16 cellular contexts compared by ENCODE assay signal in genomic region chr4:17574206-17574605, GRCh38. TPM values are rescaled to one million over a fixed set of nuclear protein-coding genes. Genes with fewer than 3 reads are reported as not detected.
DNase-seq lines count a peak whose midpoint lies in the region; ATAC-seq and TF ChIP-seq lines count a peak whose summit lies in the region.
"Had no signal": no experiment of that assay in that cellular context is flagged by ENCODE, and none has a peak within 500 bp of the region (broad histone marks: within the 10 kb centered on the region; RNA-seq: fewer than 3 reads in every experiment).

No MANE protein-coding gene starts in this region.

- CTCF ChIA-PET in CD4-positive, alpha-beta T cell (lab: Charles Lee), result no interaction called here
- CTCF ChIA-PET in activated CD8-positive, alpha-beta T cell treated with anti-CD3 and anti-CD28 coated beads for 36 hours (lab: Charles Lee), result interaction anchor here (2.0 to 2.5 kb wide), 2 partner anchors 26 to 62 kb away, joined by 5 to 15 read pairs; no protein-coding TSS in a partner anchor

- no peak for TF ChIP-seq CTCF in CD4-positive, alpha-beta T cell (IDR thresholded peaks at IDR 0.05)
- TF ChIP-seq CTCF in activated CD8-positive, alpha-beta T cell treated with anti-CD3 and anti-CD28 coated beads for 36 hours (IDR thresholded peaks at IDR 0.05), result no peak
- TF ChIP-seq CTCF in neural crest cell (conservative IDR thresholded peaks at IDR 0.05) (no peak), upper lobe of right lung (IDR thresholded peaks at IDR 0.05) (no peak)

- H3K4me3 Mint-ChIP-seq in activated naive CD8-positive, alpha-beta T cell, result no peak overlapping the region
- H3K4me3 Mint-ChIP-seq in activated naive CD8-positive, alpha-beta T cell treated with anti-CD3 and anti-CD28 coated beads, Interleukin-2, amount 50 U/mL, for 24 hours, result no peak overlapping the region
- H3K4me3 Mint-ChIP-seq in CD4-positive, alpha-beta T cell, result peak overlapping the region; percentile 48
- H3K4me3 Mint-ChIP-seq in activated CD8-positive, alpha-beta T cell treated with anti-CD3 and anti-CD28 coated beads for 36 hours, result no peak overlapping the region
- H3K4me3 Mint-ChIP-seq in neural crest cell, result peak overlapping the region; percentile 72
- H3K4me3 Mint-ChIP-seq: B cell; CD8-positive, alpha-beta T cell had no signal

- H3K27me3 ChIP-seq in CD4-positive, alpha-beta T cell (ENCODE audit: control insufficient read depth, insufficient read depth, low read length), result no peaks in the 10 kb centered on the region
- no peaks in the 10 kb centered on the region for H3K27me3 ChIP-seq in upper lobe of right lung

- H3K4me3 ChIP-seq in upper lobe of right lung, result no peak overlapping the region

- no peak for DNase-seq in activated naive CD8-positive, alpha-beta T cell treated with anti-CD3 and anti-CD28 coated beads, Interleukin-2, amount 50 U/mL, for 24 hours
- no peak for DNase-seq in CD4-positive, alpha-beta T cell
- no peak for DNase-seq in activated CD8-positive, alpha-beta T cell treated with anti-CD3 and anti-CD28 coated beads for 36 hours
- DNase-seq in neural crest cell (ENCODE audit: low read depth, low spot score), result no peak
- DNase-seq in upper lobe of right lung, result no peak
- no peak for DNase-seq in NCI-H69 (lab: John Stamatoyannopoulos, UW)
- DNase-seq: C1 segment of cervical spinal cord; CD8-positive, alpha-beta T cell; COR-L47; DND-41; GDM1; GOT3; H9 had no signal

- POLR2A ChIA-PET in CD4-positive, alpha-beta T cell (lab: Charles Lee), result interaction anchor here (0.9 to 1.4 kb wide), 2 partner anchors 40 to 236 kb away, joined by 4 read pairs; partner anchors contain the start of gene MED28
- POLR2A ChIA-PET in activated CD8-positive, alpha-beta T cell treated with anti-CD3 and anti-CD28 coated beads for 36 hours (lab: Charles Lee), result interaction anchor here (0.6 to 2.1 kb wide), 3 partner anchors 40 to 62 kb away, joined by 3 to 5 read pairs (median 3); partner anchors contain the start of gene MED28

- ATAC-seq in activated naive CD8-positive, alpha-beta T cell treated with anti-CD3 and anti-CD28 coated beads, Interleukin-2, amount 50 U/mL, for 24 hours, result no peak
- no peak for ATAC-seq in CD4-positive, alpha-beta T cell (ENCODE audit: poor library complexity)
- ATAC-seq in activated CD8-positive, alpha-beta T cell treated with anti-CD3 and anti-CD28 coated beads for 36 hours, result no peak
- ATAC-seq in upper lobe of right lung (no peak), GM18909 (IDR thresholded peaks at IDR 0.05; ENCODE audit: poor library complexity, unreplicated experiment) (no peak)
- ATAC-seq: CD8-positive, alpha-beta T cell had no signal

- H3K36me3 Mint-ChIP-seq in activated naive CD8-positive, alpha-beta T cell, result no peaks in the 10 kb centered on the region
- H3K36me3 Mint-ChIP-seq in activated naive CD8-positive, alpha-beta T cell treated with anti-CD3 and anti-CD28 coated beads, Interleukin-2, amount 50 U/mL, for 24 hours (ENCODE audit: low read depth), result peaks cover 11% of the 10 kb centered on the region
- peaks cover 23% of the 10 kb centered on the region for H3K36me3 Mint-ChIP-seq in CD4-positive, alpha-beta T cell (ENCODE audit: low read depth)
- H3K36me3 Mint-ChIP-seq in activated CD8-positive, alpha-beta T cell treated with anti-CD3 and anti-CD28 coated beads for 36 hours (ENCODE audit: low read depth), result peaks cover 14% of the 10 kb centered on the region
- H3K36me3 Mint-ChIP-seq in neural crest cell (ENCODE audit: low read depth), result no peaks in the 10 kb centered on the region

- H3K9me3 Mint-ChIP-seq in activated naive CD8-positive, alpha-beta T cell (ENCODE audit: low read depth), result no peaks in the 10 kb centered on the region
- no peaks in the 10 kb centered on the region for H3K9me3 Mint-ChIP-seq in activated naive CD8-positive, alpha-beta T cell treated with anti-CD3 and anti-CD28 coated beads, Interleukin-2, amount 50 U/mL, for 24 hours
- H3K9me3 Mint-ChIP-seq in CD4-positive, alpha-beta T cell, result no peaks in the 10 kb centered on the region
- H3K9me3 Mint-ChIP-seq in activated CD8-positive, alpha-beta T cell treated with anti-CD3 and anti-CD28 coated beads for 36 hours, result no peaks in the 10 kb centered on the region
- no peaks in the 10 kb centered on the region for H3K9me3 Mint-ChIP-seq in neural crest cell
- H3K9me3 Mint-ChIP-seq: CD8-positive, alpha-beta T cell; H9 had no signal

- H3K36me3 ChIP-seq in upper lobe of right lung, result no peaks in the 10 kb centered on the region

- peaks cover 18% of the 10 kb centered on the region for H3K4me1 Mint-ChIP-seq in activated naive CD8-positive, alpha-beta T cell (ENCODE audit: low read depth)
- H3K4me1 Mint-ChIP-seq in activated naive CD8-positive, alpha-beta T cell treated with anti-CD3 and anti-CD28 coated beads, Interleukin-2, amount 50 U/mL, for 24 hours, result peaks cover 10% of the 10 kb centered on the region
- peaks cover 27% of the 10 kb centered on the region for H3K4me1 Mint-ChIP-seq in CD4-positive, alpha-beta T cell (ENCODE audit: low read depth)
- peaks cover 9% of the 10 kb centered on the region for H3K4me1 Mint-ChIP-seq in activated CD8-positive, alpha-beta T cell treated with anti-CD3 and anti-CD28 coated beads for 36 hours (ENCODE audit: low read depth)
- peaks cover 20% of the 10 kb centered on the region for H3K4me1 Mint-ChIP-seq in neural crest cell

- intact Hi-C loops in CD4-positive, alpha-beta T cell (cut with DNase I, micrococcal nuclease), result loop anchor here (2.0 to 10.0 kb wide), 4 partner anchors 19 to 1919 kb away; partner anchors contain the start of genes FBXL5 (in 1 of the 2), LCORL (in 1 of the 2) and TAPT1 (in 1 of the 2)
- intact Hi-C loops in activated CD8-positive, alpha-beta T cell treated with anti-CD3 and anti-CD28 coated beads for 36 hours (cut with micrococcal nuclease), result loop anchor here (10.0 kb wide), 1 partner anchor 231 kb away; no protein-coding TSS in a partner anchor
- intact Hi-C loops in upper lobe of right lung (cut with DNase I), result no loop called here

- no peaks in the 10 kb centered on the region for H3K9me3 ChIP-seq in CD4-positive, alpha-beta T cell (ENCODE audit: control insufficient read depth, low read length)
- H3K9me3 ChIP-seq in upper lobe of right lung, result no peaks in the 10 kb centered on the region

- no peak overlapping the region for H3K27ac ChIP-seq in CD4-positive, alpha-beta T cell (ENCODE audit: low read depth, low read length)
- H3K27ac ChIP-seq in upper lobe of right lung, result no peak overlapping the region

- H3K27me3 Mint-ChIP-seq in activated naive CD8-positive, alpha-beta T cell, result no peaks in the 10 kb centered on the region
- no peaks in the 10 kb centered on the region for H3K27me3 Mint-ChIP-seq in activated naive CD8-positive, alpha-beta T cell treated with anti-CD3 and anti-CD28 coated beads, Interleukin-2, amount 50 U/mL, for 24 hours
- no peaks in the 10 kb centered on the region for H3K27me3 Mint-ChIP-seq in CD4-positive, alpha-beta T cell
- no peaks in the 10 kb centered on the region for H3K27me3 Mint-ChIP-seq in activated CD8-positive, alpha-beta T cell treated with anti-CD3 and anti-CD28 coated beads for 36 hours
- H3K27me3 Mint-ChIP-seq in neural crest cell (ENCODE audit: low read depth), result no peaks in the 10 kb centered on the region

- peak overlapping the region; percentile 22 for H3K27ac Mint-ChIP-seq in activated naive CD8-positive, alpha-beta T cell
- H3K27ac Mint-ChIP-seq in activated naive CD8-positive, alpha-beta T cell treated with anti-CD3 and anti-CD28 coated beads, Interleukin-2, amount 50 U/mL, for 24 hours, result no peak overlapping the region
- H3K27ac Mint-ChIP-seq in CD4-positive, alpha-beta T cell, result peak overlapping the region; percentile 36
- H3K27ac Mint-ChIP-seq in activated CD8-positive, alpha-beta T cell treated with anti-CD3 and anti-CD28 coated beads for 36 hours, result peak overlapping the region; percentile 20
- H3K27ac Mint-ChIP-seq in neural crest cell (ENCODE audit: unreplicated experiment), result no peak overlapping the region
- H3K27ac Mint-ChIP-seq: B cell; CD8-positive, alpha-beta T cell had no signal

- peaks cover 16% of the 10 kb centered on the region for H3K4me1 ChIP-seq in upper lobe of right lung

RNA-seq across cellular contexts. Expression of gene LAP3, which starts 2.8 kb away (rescaled TPM):
- 10 to 100 TPM; 61.6 TPM for total RNA-seq in CD4-positive, alpha-beta T cell
- 100 to 1,000 TPM; 100 to 101 TPM for total RNA-seq in activated CD8-positive, alpha-beta T cell treated with anti-CD3 and anti-CD28 coated beads for 36 hours
- total RNA-seq in neural crest cell, result 46.7 and 49.0 TPM in 2 replicates
- total RNA-seq in upper lobe of right lung, result 97.6 TPM

RNA-seq across cellular contexts. Expression of gene MED28, which starts 40.2 kb away (rescaled TPM):
- total RNA-seq in CD4-positive, alpha-beta T cell, result 10 to 100 TPM; 50.5 to 64.7 TPM
- total RNA-seq in activated CD8-positive, alpha-beta T cell treated with anti-CD3 and anti-CD28 coated beads for 36 hours, result 10 to 100 TPM; 56.3 to 60.8 TPM
- total RNA-seq in neural crest cell, result 97.8 and 100 TPM in 2 replicates
- 50.0 TPM for total RNA-seq in upper lobe of right lung

RNA-seq across cellular contexts. Expression of gene CLRN2, which starts 59.2 kb away (rescaled TPM):
- total RNA-seq in CD4-positive, alpha-beta T cell, result not detected
- total RNA-seq in activated CD8-positive, alpha-beta T cell treated with anti-CD3 and anti-CD28 coated beads for 36 hours, result not detected
- total RNA-seq in neural crest cell (not detected in 2 replicates), upper lobe of right lung (not detected)
- total RNA-seq: B cell; CD8-positive, alpha-beta T cell; H9 had no signal

Comparison
In these comparisons a context has a peak if more than half of its experiments do, and no peak if none do; other contexts are left out.
1. H3K27ac Mint-ChIP-seq: peak in activated naive CD8-positive, alpha-beta T cell (single experiment), CD4-positive, alpha-beta T cell (single experiment) and activated CD8-positive, alpha-beta T cell treated with anti-CD3 and anti-CD28 coated beads for 36 hours (single experiment); none in activated naive CD8-positive, alpha-beta T cell treated with anti-CD3 and anti-CD28 coated beads, Interleukin-2, amount 50 U/mL, for 24 hours (single experiment) and neural crest cell (single experiment).
2. H3K4me3 Mint-ChIP-seq: peak in CD4-positive, alpha-beta T cell (single experiment) and neural crest cell (single experiment); none in activated naive CD8-positive, alpha-beta T cell (single experiment), activated naive CD8-positive, alpha-beta T cell treated with anti-CD3 and anti-CD28 coated beads, Interleukin-2, amount 50 U/mL, for 24 hours (single experiment) and activated CD8-positive, alpha-beta T cell treated with anti-CD3 and anti-CD28 coated beads for 36 hours (single experiment).